ENCODE assay signal across 33 cellular contexts in the genomic region with DNA sequence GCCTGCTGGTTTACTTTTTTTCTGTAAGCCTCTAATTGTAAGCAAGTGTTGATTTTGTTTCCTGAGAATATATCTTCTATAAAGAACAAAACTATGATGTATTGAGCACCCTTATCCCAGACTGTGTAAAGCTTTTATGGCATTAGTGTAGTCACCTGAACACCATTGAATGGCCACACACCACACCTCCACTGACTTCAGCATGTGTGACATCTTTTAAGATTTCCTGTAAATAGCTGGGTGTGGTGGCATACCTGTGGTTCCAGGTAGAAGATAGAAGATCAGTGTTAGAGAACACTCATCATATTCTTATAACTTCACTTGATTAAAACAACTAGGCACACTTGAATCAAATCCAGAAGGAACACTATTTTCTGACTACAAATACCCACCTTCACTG. TPM values are rescaled to one million over a fixed set of nuclear protein-coding genes. Genes with fewer than 3 reads are reported as not detected.
"Had no signal": no experiment of that assay in that cellular context is flagged by ENCODE, and none has a peak within 500 bp of the region (broad histone marks: within the 10 kb centered on the region; RNA-seq: fewer than 3 reads in every experiment).

No MANE protein-coding gene starts in this region.

- ATAC-seq: activated CD4-positive, CD25-positive, alpha-beta regulatory T cell treated with anti-CD3 and anti-CD28 coated beads, Interleukin-2, amount 50 U/mL, for 24 hours; activated CD8-positive, alpha-beta T cell treated with anti-CD3 and anti-CD28 coated beads for 36 hours; activated T-cell treated with anti-CD3 and anti-CD28 coated beads, Interleukin-2, amount 50 U/mL, for 4 hours; activated T-helper 17 cell treated with anti-CD3 and anti-CD28 coated beads, Interleukin-2, amount 50 U/mL, for 72 hours; foreskin keratinocyte; gastrocnemius medialis; heart left ventricle; T-helper 17 cell had no signal

- H3K27ac ChIP-seq: brain microvascular endothelial cell, coronary artery, dorsolateral prefrontal cortex, esophagus muscularis mucosa, foreskin keratinocyte, gastrocnemius medialis, heart left ventricle, WERI-Rb-1 had no signal

- H3K27me3 Mint-ChIP-seq: activated B cell treated with CpG ODN at 0.5 μM for 24 hours; activated CD8-positive, alpha-beta T cell treated with anti-CD3 and anti-CD28 coated beads for 36 hours; activated naive CD8-positive, alpha-beta T cell; activated T-helper 17 cell treated with anti-CD3 and anti-CD28 coated beads, Interleukin-2, amount 50 U/mL, for 72 hours; central memory CD8-positive, alpha-beta T cell; dendritic cell treated with granulocyte-macrophage colony-stimulating factor and Interleukin-4, amounts not matched to agents 40 ng/mL and 50 ng/mL, for 4 days; T-helper 17 cell had no signal

- H3K27ac Mint-ChIP-seq: activated B cell treated with CpG ODN at 0.5 μM for 24 hours; activated CD8-positive, alpha-beta T cell treated with anti-CD3 and anti-CD28 coated beads for 36 hours; activated naive CD8-positive, alpha-beta T cell; activated T-helper 17 cell treated with anti-CD3 and anti-CD28 coated beads, Interleukin-2, amount 50 U/mL, for 72 hours; dendritic cell treated with granulocyte-macrophage colony-stimulating factor and Interleukin-4, amounts not matched to agents 40 ng/mL and 50 ng/mL, for 4 days; endodermal cell; T-helper 17 cell had no signal

- H3K4me3 Mint-ChIP-seq: activated B cell treated with CpG ODN at 0.5 μM for 24 hours; activated CD8-positive, alpha-beta T cell treated with anti-CD3 and anti-CD28 coated beads for 36 hours; activated naive CD8-positive, alpha-beta T cell; activated T-cell treated with anti-CD3 and anti-CD28 coated beads, Interleukin-2, amount 50 U/mL, for 4 hours; activated T-helper 17 cell treated with anti-CD3 and anti-CD28 coated beads, Interleukin-2, amount 50 U/mL, for 72 hours; central memory CD8-positive, alpha-beta T cell; dendritic cell treated with granulocyte-macrophage colony-stimulating factor and Interleukin-4, amounts not matched to agents 40 ng/mL and 50 ng/mL, for 4 days; endodermal cell; T-helper 17 cell had no signal

- H3K9me3 Mint-ChIP-seq: activated T-helper 17 cell treated with anti-CD3 and anti-CD28 coated beads, Interleukin-2, amount 50 U/mL, for 72 hours; dendritic cell treated with granulocyte-macrophage colony-stimulating factor and Interleukin-4, amounts not matched to agents 40 ng/mL and 50 ng/mL, for 4 days had no signal

- DNase-seq: activated B cell treated with CpG ODN at 0.5 μM for 24 hours; activated CD4-positive, alpha-beta T cell treated with anti-CD3 and anti-CD28 coated beads for 48 hours; activated CD4-positive, alpha-beta T cell treated with anti-CD3 and anti-CD28 coated beads, Interleukin-2, amount 50 U/mL, for 1 hour; activated CD4-positive, alpha-beta T cell treated with anti-CD3 and anti-CD28 coated beads, Interleukin-2, amount 50 U/mL, for 48 hours; activated CD8-positive, alpha-beta memory T cell treated with anti-CD3 and anti-CD28 coated beads for 24 hours; activated CD8-positive, alpha-beta T cell treated with anti-CD3 and anti-CD28 coated beads for 36 hours; activated effector memory CD4-positive, alpha-beta T cell treated with Interleukin-2 at 50 U/mL for 16 hours; activated gamma-delta T cell treated with Interleukin-2 at 50 U/mL for 16 hours; activated naive CD4-positive, alpha-beta T cell treated with anti-CD3 and anti-CD28 coated beads, Interleukin-2, amount 50 U/mL, for 16 hours; activated naive CD4-positive, alpha-beta T cell treated with Interleukin-2 at 50 U/mL for 16 hours; activated T-cell treated with anti-CD3 and anti-CD28 coated beads, Interleukin-2, amount 50 U/mL, for 4 hours; amniotic stem cell; anterior cingulate cortex; brain microvascular endothelial cell; dorsolateral prefrontal cortex; effector memory CD4-positive, alpha-beta T cell; endodermal cell; foreskin keratinocyte; gastrocnemius medialis; glutamatergic neuron; heart left ventricle; T-helper 17 cell; WERI-Rb-1 had no signal

RNA-seq across cellular contexts. Expression of a gene that starts 55.6 kb away (rescaled TPM):
- total RNA-seq: activated CD8-positive, alpha-beta T cell treated with anti-CD3 and anti-CD28 coated beads for 36 hours; activated T-cell treated with anti-CD3 and anti-CD28 coated beads, Interleukin-2, amount 50 U/mL, for 4 hours; activated T-helper 17 cell treated with anti-CD3 and anti-CD28 coated beads, Interleukin-2, amount 50 U/mL, for 72 hours; bronchial epithelial cell; cardiac septum; epithelial cell of proximal tubule; esophagus muscularis mucosa; foreskin keratinocyte; T-helper 17 cell had no signal
